Comparison of ENCODE assay signal across 27 cellular contexts in the genomic region with DNA sequence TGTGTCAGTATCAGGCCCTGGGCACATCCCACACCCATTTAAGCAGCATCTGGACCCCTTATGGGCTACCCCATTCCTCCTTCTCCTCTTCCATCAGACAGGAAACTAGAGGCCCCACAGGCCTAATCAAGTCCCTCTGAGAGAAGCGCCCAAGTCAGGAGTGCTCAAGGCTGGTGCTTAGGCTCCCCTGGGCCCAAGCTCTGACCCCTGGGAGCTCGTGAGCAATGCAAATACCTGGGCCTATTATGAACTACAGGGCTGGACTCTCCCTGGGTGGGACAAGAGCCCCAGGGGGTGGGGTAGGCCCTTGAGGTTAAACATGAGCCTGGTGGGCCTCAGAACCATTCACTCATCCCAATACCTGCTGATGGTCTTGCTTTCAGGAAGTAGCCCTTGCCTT.
"Had no signal": no experiment of that assay in that cellular context is flagged by ENCODE, and none has a peak within 500 bp of the region (broad histone marks: within the 10 kb centered on the region; RNA-seq: fewer than 3 reads in every experiment).

No MANE protein-coding gene starts in this region.

- DNase-seq: stimulated activated CD4-positive, alpha-beta T cell treated with anti-CD3 and anti-CD28 coated beads, Interleukin-2, amount 100 ng/mL, for 48 hours; stimulated activated CD4-positive, alpha-beta T cell treated with anti-CD3 and anti-CD28 coated beads, Interleukin-4, amount 100 ng/mL, for 1 hour; stimulated activated CD4-positive, alpha-beta T cell treated with anti-CD3 and anti-CD28 coated beads, Interleukin-4, amount 100 ng/mL, for 24 hours; stimulated activated CD4-positive, alpha-beta T cell treated with anti-CD3 and anti-CD28 coated beads, Interleukin-4, amount 100 ng/mL, for 4 hours; stimulated activated CD8-positive, alpha-beta memory T cell treated with anti-CD3 and anti-CD28 coated beads, Interleukin-4, amount 100 ng/mL, for 48 hours; stimulated activated naive B cell treated with anti-CD40 and anti-IgM and Interleukin-4, amounts not matched to agents 10 μg/mL and 1 μg/mL and 100 μg/mL, for 72 hours; stimulated activated naive CD4-positive, alpha-beta T cell; stimulated activated naive CD4-positive, alpha-beta T cell treated with Interleukin-2 at 50 U/mL for 16 hours; stimulated activated naive CD8-positive, alpha-beta T cell treated with anti-CD3 and anti-CD28 coated beads, Interleukin-15, amount 100 ng/mL, for 72 hours; stimulated activated naive CD8-positive, alpha-beta T cell treated with anti-CD3 and anti-CD28 coated beads, Interleukin-15, Interleukin-2, amounts not matched to agents 100 U/mL and 50 U/mL, for 24 hours; stomach; substantia nigra; testis; thyroid gland; tibial artery; transverse colon; trophoblast cell; upper lobe of left lung; upper lobe of right lung; uterus had no signal

- H3K36me3 ChIP-seq: thoracic aorta, thyroid gland, transverse colon, uterus, vagina had no signal

- H3K36me3 Mint-ChIP-seq: type B pancreatic cell had no signal

- H3K27ac ChIP-seq: stomach, suprapubic skin, testis, thoracic aorta, thyroid gland, tibial artery, tibial nerve, transverse colon, upper lobe of left lung, upper lobe of right lung, uterus, vagina had no signal

- ATAC-seq: stimulated activated memory B cell treated with anti-CD40 and anti-IgM and Interleukin-4, amounts not matched to agents 10 μg/mL and 1 μg/mL and 100 μg/mL, for 72 hours; stimulated activated naive B cell treated with anti-CD40 and anti-IgM and Interleukin-4, amounts not matched to agents 10 μg/mL and 1 μg/mL and 100 μg/mL, for 72 hours; stimulated activated naive CD8-positive, alpha-beta T cell treated with anti-CD3 and anti-CD28 coated beads, Interleukin-15, Interleukin-2, amounts not matched to agents 100 U/mL and 50 U/mL, for 24 hours; upper lobe of right lung had no signal

- H3K4me3 Mint-ChIP-seq: stimulated activated memory B cell treated with anti-CD40 and anti-IgM and Interleukin-4, amounts not matched to agents 10 μg/mL and 1 μg/mL and 100 μg/mL, for 72 hours; stimulated activated naive B cell treated with anti-CD40 and anti-IgM and Interleukin-4, amounts not matched to agents 10 μg/mL and 1 μg/mL and 100 μg/mL, for 72 hours; stimulated activated naive CD8-positive, alpha-beta T cell treated with anti-CD3 and anti-CD28 coated beads, Interleukin-15, amount 100 ng/mL, for 72 hours; stimulated activated naive CD8-positive, alpha-beta T cell treated with anti-CD3 and anti-CD28 coated beads, Interleukin-15, Interleukin-2, amounts not matched to agents 100 ng/mL and 50 ng/mL, for 24 hours; type B pancreatic cell had no signal

- H3K4me1 ChIP-seq: stomach, suprapubic skin, testis, thyroid gland, tibial artery, tibial nerve, transverse colon, upper lobe of left lung, upper lobe of right lung, uterus, vagina had no signal

- H3K27me3 ChIP-seq: stomach, suprapubic skin, testis, thyroid gland, tibial artery, tibial nerve, transverse colon, upper lobe of left lung, upper lobe of right lung, uterus, vagina had no signal

- H3K4me1 Mint-ChIP-seq: stimulated activated naive B cell treated with anti-CD40 and anti-IgM and Interleukin-4, amounts not matched to agents 10 μg/mL and 1 μg/mL and 100 μg/mL, for 72 hours; stimulated activated naive CD8-positive, alpha-beta T cell treated with anti-CD3 and anti-CD28 coated beads, Interleukin-15, amount 100 ng/mL, for 72 hours had no signal

- H3K9me3 ChIP-seq: stomach, suprapubic skin, testis, thoracic aorta, thyroid gland, tibial artery, tibial nerve, transverse colon, upper lobe of left lung, upper lobe of right lung, uterus, vagina had no signal

- H3K9me3 Mint-ChIP-seq: stimulated activated memory B cell treated with anti-CD40 and anti-IgM and Interleukin-4, amounts not matched to agents 10 μg/mL and 1 μg/mL and 100 μg/mL, for 72 hours; stimulated activated naive B cell treated with anti-CD40 and anti-IgM and Interleukin-4, amounts not matched to agents 10 μg/mL and 1 μg/mL and 100 μg/mL, for 72 hours; stimulated activated naive CD8-positive, alpha-beta T cell treated with anti-CD3 and anti-CD28 coated beads, Interleukin-15, amount 100 ng/mL, for 72 hours; stimulated activated naive CD8-positive, alpha-beta T cell treated with anti-CD3 and anti-CD28 coated beads, Interleukin-15, Interleukin-2, amounts not matched to agents 100 ng/mL and 50 ng/mL, for 24 hours; type B pancreatic cell had no signal

- H3K4me3 ChIP-seq: stomach, suprapubic skin, testis, thoracic aorta, thyroid gland, tibial artery, tibial nerve, transverse colon, upper lobe of left lung, upper lobe of right lung, uterus, vagina had no signal

- H3K27ac Mint-ChIP-seq: stimulated activated memory B cell treated with anti-CD40 and anti-IgM and Interleukin-4, amounts not matched to agents 10 μg/mL and 1 μg/mL and 100 μg/mL, for 72 hours; stimulated activated naive B cell treated with anti-CD40 and anti-IgM and Interleukin-4, amounts not matched to agents 10 μg/mL and 1 μg/mL and 100 μg/mL, for 72 hours; stimulated activated naive CD8-positive, alpha-beta T cell treated with anti-CD3 and anti-CD28 coated beads, Interleukin-15, amount 100 ng/mL, for 72 hours; stimulated activated naive CD8-positive, alpha-beta T cell treated with anti-CD3 and anti-CD28 coated beads, Interleukin-15, Interleukin-2, amounts not matched to agents 100 ng/mL and 50 ng/mL, for 24 hours; type B pancreatic cell had no signal
